In genomic region chr17:16922386-16923096, GRCh38 we compare ENCODE assay signal across 13 cellular contexts. TPM values are rescaled to one million over a fixed set of nuclear protein-coding genes. Genes with fewer than 3 reads are reported as not detected.
DNase-seq lines count a peak whose midpoint lies in the region; ATAC-seq and TF ChIP-seq lines count a peak whose summit lies in the region.
"Had no signal": no experiment of that assay in that cellular context is flagged by ENCODE, and none has a peak within 500 bp of the region (broad histone marks: within the 10 kb centered on the region; RNA-seq: fewer than 3 reads in every experiment).

No MANE protein-coding gene starts in this region.

- WGBS in mammary epithelial cell (ENCODE audit: low coverage, missing lambda C conversion rate) = 79% methylated on average over 1 of the region's 4 CpGs

- dilution Hi-C loops in mammary epithelial cell (cut with HindIII; ENCODE audit: low sequenced_read_pairs) = no loop called here

- H3K27me3 ChIP-seq in mammary epithelial cell (ENCODE audit: insufficient read depth, low read length) = no peaks in the 10 kb centered on the region
- H3K27me3 ChIP-seq: BLaER1 treated with 17β-estradiol and CSF1 and Interleukin-3, amounts not matched to agents 10 nM and 100 nM; hepatocyte had no signal

- no peaks in the 10 kb centered on the region for H3K36me3 Mint-ChIP-seq in stimulated activated effector memory CD8-positive, alpha-beta T cell treated with anti-CD3 and anti-CD28 coated beads, Interleukin-12 subunit alpha, Interleukin-12 subunit beta, amount 100 ng/mL, for 72 hours

- no peaks in the 10 kb centered on the region for H3K9me3 Mint-ChIP-seq in stimulated activated effector memory CD8-positive, alpha-beta T cell treated with anti-CD3 and anti-CD28 coated beads, Interleukin-12 subunit alpha, Interleukin-12 subunit beta, amount 100 ng/mL, for 72 hours
- H3K9me3 Mint-ChIP-seq: activated T-cell treated with anti-CD3 and anti-CD28 coated beads, Interleukin-2, amount 50 U/mL, for 4 hours had no signal

- no peaks in the 10 kb centered on the region for H3K9me3 ChIP-seq in mammary epithelial cell (replicated peaks; ENCODE audit: insufficient read depth, low read length)
- H3K9me3 ChIP-seq: BLaER1 treated with 17β-estradiol and CSF1 and Interleukin-3, amounts not matched to agents 10 nM and 100 nM had no signal

- H3K4me1 ChIP-seq in mammary epithelial cell (ENCODE audit: insufficient read depth, low read length) = no peaks in the 10 kb centered on the region

- H3K36me3 ChIP-seq in mammary epithelial cell (ENCODE audit: insufficient read depth, low read length) = no peaks in the 10 kb centered on the region
- H3K36me3 ChIP-seq: BLaER1 treated with 17β-estradiol and CSF1 and Interleukin-3, amounts not matched to agents 10 nM and 100 nM had no signal

- in situ Hi-C loops in mammary epithelial cell (cut with MboI; ENCODE audit: low sequenced_read_pairs in 2 of 2) = no loop called here

- H4K20me1 ChIP-seq in mammary epithelial cell (ENCODE audit: insufficient read depth, low read length) = no peaks in the 10 kb centered on the region
- H4K20me1 ChIP-seq: BLaER1 treated with 17β-estradiol and CSF1 and Interleukin-3, amounts not matched to agents 10 nM and 100 nM had no signal

- ATAC-seq in stimulated activated effector memory CD8-positive, alpha-beta T cell treated with anti-CD3 and anti-CD28 coated beads, Interleukin-12 subunit alpha, Interleukin-12 subunit beta, amount 100 ng/mL, for 72 hours = peak; percentile 49
- ATAC-seq in GM18870 (IDR thresholded peaks at IDR 0.05; ENCODE audit: unreplicated experiment) = no peak
- ATAC-seq: activated T-cell treated with anti-CD3 and anti-CD28 coated beads, Interleukin-2, amount 50 U/mL, for 4 hours had no signal

- H3K9ac ChIP-seq in mammary epithelial cell (ENCODE audit: insufficient read depth, low read length) = no peak overlapping the region
- H3K9ac ChIP-seq: BLaER1 treated with 17β-estradiol and CSF1 and Interleukin-3, amounts not matched to agents 10 nM and 100 nM had no signal

- H3K27ac Mint-ChIP-seq in stimulated activated effector memory CD8-positive, alpha-beta T cell treated with anti-CD3 and anti-CD28 coated beads, Interleukin-12 subunit alpha, Interleukin-12 subunit beta, amount 100 ng/mL, for 72 hours = peak overlapping the region; percentile 45

- intact Hi-C loops in mammary epithelial cell (cut with micrococcal nuclease) = loop anchor here (1.0 kb wide), 1 partner anchor 69 kb away; no protein-coding TSS in a partner anchor

- DNase-seq in activated CD8-positive, alpha-beta memory T cell treated with anti-CD3 and anti-CD28 coated beads, Interleukin-2, amount 50 U/mL, for 48 hours = peak; percentile 2
- DNase-seq in activated CD8-positive, alpha-beta memory T cell treated with anti-CD3 and anti-CD28 coated beads, Interleukin-2, amount 50 U/mL, for 4 hours = no peak
- DNase-seq in NCI-H2029 (lab: John Stamatoyannopoulos, UW) = peak; percentile 20
- DNase-seq in mammary epithelial cell = no peak
- DNase-seq in stimulated activated effector memory CD8-positive, alpha-beta T cell treated with anti-CD3 and anti-CD28 coated beads, Interleukin-12 subunit alpha, Interleukin-12 subunit beta, amount 100 ng/mL, for 72 hours (ENCODE audit: low spot score in 2 of 2) = no peak
- DNase-seq in NCI-H524 treated with DMSO at 0.1 percent for 48 hours (lab: John Stamatoyannopoulos, UW) = no peak
- no peak for DNase-seq in SW480 (ENCODE audit: low spot score)
- DNase-seq: activated T-cell treated with anti-CD3 and anti-CD28 coated beads, Interleukin-2, amount 50 U/mL, for 4 hours; cortex of kidney had no signal

- CTCF ChIA-PET in mammary epithelial cell (lab: Charles Lee; ENCODE audit: low non-redundant PET) = no interaction called here

- no peak overlapping the region for H3K4me3 Mint-ChIP-seq in stimulated activated effector memory CD8-positive, alpha-beta T cell treated with anti-CD3 and anti-CD28 coated beads, Interleukin-12 subunit alpha, Interleukin-12 subunit beta, amount 100 ng/mL, for 72 hours
- H3K4me3 Mint-ChIP-seq: activated T-cell treated with anti-CD3 and anti-CD28 coated beads, Interleukin-2, amount 50 U/mL, for 4 hours had no signal

- H3K4me1 Mint-ChIP-seq in stimulated activated effector memory CD8-positive, alpha-beta T cell treated with anti-CD3 and anti-CD28 coated beads, Interleukin-12 subunit alpha, Interleukin-12 subunit beta, amount 100 ng/mL, for 72 hours = no peaks in the 10 kb centered on the region

- H2AFZ ChIP-seq in mammary epithelial cell (ENCODE audit: low read depth, low read length) = no peak overlapping the region
- H2AFZ ChIP-seq: hepatocyte had no signal

- no peak overlapping the region for H3K4me2 ChIP-seq in mammary epithelial cell (ENCODE audit: insufficient read depth, low read depth, low read length)
- H3K4me2 ChIP-seq: BLaER1 treated with 17β-estradiol and CSF1 and Interleukin-3, amounts not matched to agents 10 nM and 100 nM; hepatocyte had no signal

- BruUV-seq in mammary epithelial cell (replicated peaks; lab: Mats Ljungman, UMichigan) = no TSS peak

- H3K27ac ChIP-seq in mammary epithelial cell (ENCODE audit: insufficient read depth, low read depth, low read length) = no peak overlapping the region
- H3K27ac ChIP-seq: BLaER1 treated with 17β-estradiol and CSF1 and Interleukin-3, amounts not matched to agents 10 nM and 100 nM; hepatocyte had no signal

- H3K79me2 ChIP-seq in mammary epithelial cell (ENCODE audit: insufficient read depth, low read length) = no peaks in the 10 kb centered on the region
- H3K79me2 ChIP-seq: hepatocyte had no signal

- H3K4me3 ChIP-seq in mammary epithelial cell (replicated peaks in 1 of 3; ENCODE audit: insufficient read depth in 1 of 3, low read depth in 2 of 3, low read length in 3 of 3) = no peak overlapping the region
- H3K4me3 ChIP-seq: BLaER1 treated with 17β-estradiol and CSF1 and Interleukin-3, amounts not matched to agents 10 nM and 100 nM; hepatocyte had no signal

- TF ChIP-seq CTCF in mammary epithelial cell (conservative IDR thresholded peaks at IDR 0.05 in 1 of 2, IDR thresholded peaks at IDR 0.05 in 1 of 2; ENCODE audit: extremely low read depth in 1 of 2, insufficient read depth in 1 of 2, low read depth in 1 of 2, low read length in 2 of 2) = peak; percentile 5 to 35

RNA-seq across cellular contexts. Expression of gene TNFRSF13B, which starts 49.4 kb away (rescaled TPM):
- not detected for total RNA-seq in mammary epithelial cell
- not detected for polyA plus RNA-seq in mammary epithelial cell
- not detected for polyA minus RNA-seq in mammary epithelial cell
- total RNA-seq: hepatocyte, subcutaneous adipose tissue had no signal
- polyA plus RNA-seq: hepatocyte had no signal

Comparison
In these comparisons a context has a peak if more than half of its experiments do, and no peak if none do; other contexts are left out.
1. DNase-seq: peak in activated CD8-positive, alpha-beta memory T cell treated with anti-CD3 and anti-CD28 coated beads, Interleukin-2, amount 50 U/mL, for 48 hours (single experiment) and NCI-H2029 (single experiment); none in activated CD8-positive, alpha-beta memory T cell treated with anti-CD3 and anti-CD28 coated beads, Interleukin-2, amount 50 U/mL, for 4 hours (single experiment), mammary epithelial cell (single experiment), stimulated activated effector memory CD8-positive, alpha-beta T cell treated with anti-CD3 and anti-CD28 coated beads, Interleukin-12 subunit alpha, Interleukin-12 subunit beta, amount 100 ng/mL, for 72 hours (0 of 2), NCI-H524 treated with DMSO at 0.1 percent for 48 hours (single experiment) and SW480 (single experiment).